ENCODE assay signal across 2 cellular contexts in genomic region chr1:226107471-226108460, GRCh38.
TF ChIP-seq lines count a peak whose summit lies in the region.

No MANE protein-coding gene starts in this region.

TF ChIP-seq in IMR-90, 13 proteins besides CTCF, POLR2A, EP300 and RAD21:
- TF ChIP-seq CHD1 (IDR thresholded peaks at IDR 0.05; ENCODE audit: low read depth, low read length) (no peak), NFE2L2 (IDR thresholded peaks at IDR 0.05; ENCODE audit: low read depth, low read length) (no peak), CEBPB (IDR thresholded peaks at IDR 0.05; ENCODE audit: low read depth, low read length) (no peak), RFX5 (IDR thresholded peaks at IDR 0.05; ENCODE audit: low read depth, low read length) (no peak), MAZ (IDR thresholded peaks at IDR 0.05; ENCODE audit: borderline replicate concordance, low read depth, low read length) (no peak), RCOR1 (IDR thresholded peaks at IDR 0.05; ENCODE audit: insufficient replicate concordance, low read length) (no peak), MXI1 (IDR thresholded peaks at IDR 0.05; ENCODE audit: borderline replicate concordance, low read depth, low read length) (no peak), FOS (IDR thresholded peaks at IDR 0.05; ENCODE audit: low read depth, low read length) (no peak), BHLHE40 (IDR thresholded peaks at IDR 0.05; ENCODE audit: low read depth, low read length) (no peak), SMC3 (IDR thresholded peaks at IDR 0.05; ENCODE audit: low read depth, low read length) (no peak), MAFK (IDR thresholded peaks at IDR 0.05; ENCODE audit: low read depth, low read length) (no peak)
- TF ChIP-seq, protein P1, sequence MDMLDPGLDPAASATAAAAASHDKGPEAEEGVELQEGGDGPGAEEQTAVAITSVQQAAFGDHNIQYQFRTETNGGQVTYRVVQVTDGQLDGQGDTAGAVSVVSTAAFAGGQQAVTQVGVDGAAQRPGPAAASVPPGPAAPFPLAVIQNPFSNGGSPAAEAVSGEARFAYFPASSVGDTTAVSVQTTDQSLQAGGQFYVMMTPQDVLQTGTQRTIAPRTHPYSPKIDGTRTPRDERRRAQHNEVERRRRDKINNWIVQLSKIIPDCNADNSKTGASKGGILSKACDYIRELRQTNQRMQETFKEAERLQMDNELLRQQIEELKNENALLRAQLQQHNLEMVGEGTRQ (IDR thresholded peaks at IDR 0.05; ENCODE audit: low read depth, low read length): no peak
- TF ChIP-seq, protein P2, sequence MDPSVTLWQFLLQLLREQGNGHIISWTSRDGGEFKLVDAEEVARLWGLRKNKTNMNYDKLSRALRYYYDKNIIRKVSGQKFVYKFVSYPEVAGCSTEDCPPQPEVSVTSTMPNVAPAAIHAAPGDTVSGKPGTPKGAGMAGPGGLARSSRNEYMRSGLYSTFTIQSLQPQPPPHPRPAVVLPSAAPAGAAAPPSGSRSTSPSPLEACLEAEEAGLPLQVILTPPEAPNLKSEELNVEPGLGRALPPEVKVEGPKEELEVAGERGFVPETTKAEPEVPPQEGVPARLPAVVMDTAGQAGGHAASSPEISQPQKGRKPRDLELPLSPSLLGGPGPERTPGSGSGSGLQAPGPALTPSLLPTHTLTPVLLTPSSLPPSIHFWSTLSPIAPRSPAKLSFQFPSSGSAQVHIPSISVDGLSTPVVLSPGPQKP (IDR thresholded peaks at IDR 0.05; ENCODE audit: borderline replicate concordance, low read depth, low read length): no peak

TF ChIP-seq in H1, 55 proteins besides CTCF, POLR2A, EP300 and RAD21:
- TF ChIP-seq KDM5A (IDR thresholded peaks at IDR 0.05; ENCODE audit: low read length): no peak
- no peak for TF ChIP-seq TAF1 (IDR thresholded peaks at IDR 0.05; ENCODE audit: low read depth, low read length)
- TF ChIP-seq, protein P3, sequence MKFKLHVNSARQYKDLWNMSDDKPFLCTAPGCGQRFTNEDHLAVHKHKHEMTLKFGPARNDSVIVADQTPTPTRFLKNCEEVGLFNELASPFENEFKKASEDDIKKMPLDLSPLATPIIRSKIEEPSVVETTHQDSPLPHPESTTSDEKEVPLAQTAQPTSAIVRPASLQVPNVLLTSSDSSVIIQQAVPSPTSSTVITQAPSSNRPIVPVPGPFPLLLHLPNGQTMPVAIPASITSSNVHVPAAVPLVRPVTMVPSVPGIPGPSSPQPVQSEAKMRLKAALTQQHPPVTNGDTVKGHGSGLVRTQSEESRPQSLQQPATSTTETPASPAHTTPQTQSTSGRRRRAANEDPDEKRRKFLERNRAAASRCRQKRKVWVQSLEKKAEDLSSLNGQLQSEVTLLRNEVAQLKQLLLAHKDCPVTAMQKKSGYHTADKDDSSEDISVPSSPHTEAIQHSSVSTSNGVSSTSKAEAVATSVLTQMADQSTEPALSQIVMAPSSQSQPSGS (IDR thresholded peaks at IDR 0.05; ENCODE audit: low read length): no peak
- no peak for TF ChIP-seq SAP30 (IDR thresholded peaks at IDR 0.05; ENCODE audit: insufficient read depth, insufficient replicate concordance, low read length)
- TF ChIP-seq PHF8 (conservative IDR thresholded peaks at IDR 0.05; ENCODE audit: low read depth, low read length): no peak
- no peak for TF ChIP-seq SP2 (IDR thresholded peaks at IDR 0.05; ENCODE audit: low read length)
- no peak for TF ChIP-seq TAF7 (optimal IDR thresholded peaks at IDR 0.05; ENCODE audit: borderline replicate concordance, low read depth, low read length)
